16 cellular contexts compared by ENCODE assay signal in the genomic region with DNA sequence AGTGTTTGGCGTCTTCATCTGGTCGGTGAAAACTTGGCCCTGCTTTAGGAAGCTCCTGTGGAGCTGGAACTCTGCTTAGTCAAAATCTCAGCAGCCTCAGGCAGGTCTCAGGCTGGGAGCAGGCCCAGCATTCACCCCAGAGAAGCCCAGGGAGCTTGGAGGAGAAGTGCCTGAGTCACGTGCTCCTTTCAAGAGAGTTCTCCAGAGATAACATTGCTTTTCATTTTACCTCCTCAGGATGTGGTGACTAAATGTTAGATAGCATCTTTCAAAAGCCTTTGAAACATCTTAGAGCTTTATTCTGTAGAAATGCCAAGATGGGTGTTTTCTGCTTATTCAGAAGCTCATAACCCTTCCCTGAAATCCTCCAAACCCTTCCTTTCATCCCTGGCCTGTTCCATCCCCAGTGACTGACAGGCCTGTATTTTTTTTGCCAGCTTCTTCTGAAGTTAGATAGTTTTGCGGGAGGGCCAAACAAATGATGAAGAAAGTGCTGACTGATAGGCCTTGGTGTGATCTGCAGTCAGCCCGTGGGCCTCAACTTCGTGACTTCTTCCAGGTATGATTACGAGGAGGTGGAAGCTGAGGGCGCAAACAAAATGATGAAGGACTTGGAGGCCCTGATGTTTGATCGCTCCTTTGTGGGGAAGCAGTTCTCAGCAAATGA. TPM values are rescaled to one million over a fixed set of nuclear protein-coding genes. Genes with fewer than 3 reads are reported as not detected.
DNase-seq lines count a peak whose midpoint lies in the region; ATAC-seq, FAIRE-seq and TF ChIP-seq lines count a peak whose summit lies in the region.
"Had no signal": no experiment of that assay in that cellular context is flagged by ENCODE, and none has a peak within 500 bp of the region (broad histone marks: within the 10 kb centered on the region; RNA-seq: fewer than 3 reads in every experiment).

No MANE protein-coding gene starts in this region.

- H3K4me3 Mint-ChIP-seq in CD8-positive, alpha-beta memory T cell, result peak overlapping the region in 3 of 7 donors; percentile 29 to 39 (median 29)
- peak overlapping the region; percentile 76 for H3K4me3 Mint-ChIP-seq in T-helper 1 cell treated with Interleukin-12 subunit alpha and Interleukin-12 subunit beta and Interleukin-4 antibody, amounts not matched to agents 30 μg/mL and 1 μg/mL, for 36 hours
- no peak overlapping the region for H3K4me3 Mint-ChIP-seq in activated naive CD8-positive, alpha-beta T cell treated with anti-CD3 and anti-CD28 coated beads, Interleukin-2, amount 50 U/mL, for 24 hours
- peak overlapping the region; percentile 59 to 86 (median 74) for H3K4me3 Mint-ChIP-seq in naive thymus-derived CD4-positive, alpha-beta T cell

- no peaks in the 10 kb centered on the region for H3K9me3 Mint-ChIP-seq in CD8-positive, alpha-beta memory T cell
- no peaks in the 10 kb centered on the region for H3K9me3 Mint-ChIP-seq in T-helper 1 cell treated with Interleukin-12 subunit alpha and Interleukin-12 subunit beta and Interleukin-4 antibody, amounts not matched to agents 30 μg/mL and 1 μg/mL, for 36 hours
- H3K9me3 Mint-ChIP-seq in activated naive CD8-positive, alpha-beta T cell treated with anti-CD3 and anti-CD28 coated beads, Interleukin-2, amount 50 U/mL, for 24 hours, result no peaks in the 10 kb centered on the region
- no peaks in the 10 kb centered on the region for H3K9me3 Mint-ChIP-seq in naive thymus-derived CD4-positive, alpha-beta T cell

- H3K27ac ChIP-seq in CD8-positive, alpha-beta memory T cell (ENCODE audit: low read depth, low read length), result no peak overlapping the region
- peak overlapping the region; percentile 30 for H3K27ac ChIP-seq in naive thymus-derived CD4-positive, alpha-beta T cell (ENCODE audit: low read depth, low read length)
- H3K27ac ChIP-seq in kidney (ENCODE audit: low read depth in 2 of 2, low read length in 2 of 2), result no peak overlapping the region
- H3K27ac ChIP-seq: HL-60, thoracic aorta had no signal

- H3K9me3 ChIP-seq in CD8-positive, alpha-beta memory T cell (ENCODE audit: low read length), result no peaks in the 10 kb centered on the region
- no peaks in the 10 kb centered on the region for H3K9me3 ChIP-seq in naive thymus-derived CD4-positive, alpha-beta T cell (ENCODE audit: control insufficient read depth in 2 of 3, low read length in 3 of 3)
- no peaks in the 10 kb centered on the region for H3K9me3 ChIP-seq in kidney (ENCODE audit: control insufficient read depth in 1 of 2, low read length in 2 of 2)
- H3K9me3 ChIP-seq: thoracic aorta had no signal

- H3K4me1 ChIP-seq in CD8-positive, alpha-beta memory T cell (ENCODE audit: insufficient read depth, low read length), result peaks cover 22% of the 10 kb centered on the region
- H3K4me1 ChIP-seq in naive thymus-derived CD4-positive, alpha-beta T cell (ENCODE audit: control insufficient read depth in 2 of 2, insufficient read depth in 2 of 2, low read length in 2 of 2), result peaks cover 20 to 27% of the 10 kb centered on the region in 2 donors
- H3K4me1 ChIP-seq in kidney (ENCODE audit: control insufficient read depth in 1 of 2, insufficient read depth in 1 of 2, low read depth in 1 of 2, low read length in 2 of 2), result no peaks in the 10 kb centered on the region

- FAIRE-seq in kidney (lab: Jason Lieb, UNC), result no peak
- FAIRE-seq: RCC 7860 had no signal

- peaks cover 10 to 13% (median 11%) of the 10 kb centered on the region in 3 donors for H3K4me1 Mint-ChIP-seq in CD8-positive, alpha-beta memory T cell
- H3K4me1 Mint-ChIP-seq in T-helper 1 cell treated with Interleukin-12 subunit alpha and Interleukin-12 subunit beta and Interleukin-4 antibody, amounts not matched to agents 30 μg/mL and 1 μg/mL, for 36 hours (ENCODE audit: low read depth), result peaks cover 27% of the 10 kb centered on the region
- peaks cover 16% of the 10 kb centered on the region for H3K4me1 Mint-ChIP-seq in activated naive CD8-positive, alpha-beta T cell treated with anti-CD3 and anti-CD28 coated beads, Interleukin-2, amount 50 U/mL, for 24 hours
- peaks cover 18 to 50% (median 35%) of the 10 kb centered on the region in 7 donors for H3K4me1 Mint-ChIP-seq in naive thymus-derived CD4-positive, alpha-beta T cell

- H3K36me3 Mint-ChIP-seq in CD8-positive, alpha-beta memory T cell, result peaks cover 10 to 78% (median 45%) of the 10 kb centered on the region in 3 donors
- peaks cover 47% of the 10 kb centered on the region for H3K36me3 Mint-ChIP-seq in T-helper 1 cell treated with Interleukin-12 subunit alpha and Interleukin-12 subunit beta and Interleukin-4 antibody, amounts not matched to agents 30 μg/mL and 1 μg/mL, for 36 hours (ENCODE audit: low read depth)
- H3K36me3 Mint-ChIP-seq in activated naive CD8-positive, alpha-beta T cell treated with anti-CD3 and anti-CD28 coated beads, Interleukin-2, amount 50 U/mL, for 24 hours (ENCODE audit: low read depth), result peaks cover 50% of the 10 kb centered on the region
- H3K36me3 Mint-ChIP-seq in naive thymus-derived CD4-positive, alpha-beta T cell, result peaks cover 7 to 56% (median 22%) of the 10 kb centered on the region in 5 donors

- H3K27me3 Mint-ChIP-seq in CD8-positive, alpha-beta memory T cell, result no peaks in the 10 kb centered on the region
- H3K27me3 Mint-ChIP-seq in T-helper 1 cell treated with Interleukin-12 subunit alpha and Interleukin-12 subunit beta and Interleukin-4 antibody, amounts not matched to agents 30 μg/mL and 1 μg/mL, for 36 hours (ENCODE audit: low read depth), result no peaks in the 10 kb centered on the region
- H3K27me3 Mint-ChIP-seq in activated naive CD8-positive, alpha-beta T cell treated with anti-CD3 and anti-CD28 coated beads, Interleukin-2, amount 50 U/mL, for 24 hours, result no peaks in the 10 kb centered on the region
- no peaks in the 10 kb centered on the region for H3K27me3 Mint-ChIP-seq in naive thymus-derived CD4-positive, alpha-beta T cell

- POLR2A ChIA-PET in CD8-positive, alpha-beta memory T cell (lab: Charles Lee), result no interaction called here
- POLR2A ChIA-PET in naive thymus-derived CD4-positive, alpha-beta T cell (lab: Charles Lee), result interaction anchor here (0.8 to 1.8 kb wide), 7 partner anchors 8 to 593 kb away, joined by 3 to 7 read pairs (median 4); a partner anchor contains a TSS

- H3K4me3 ChIP-seq in CD8-positive, alpha-beta memory T cell (ENCODE audit: low read length), result no peak overlapping the region
- peak overlapping the region; percentile 1 for H3K4me3 ChIP-seq in naive thymus-derived CD4-positive, alpha-beta T cell (ENCODE audit: low read length)
- no peak overlapping the region for H3K4me3 ChIP-seq in kidney (ENCODE audit: low read length in 2 of 2)
- H3K4me3 ChIP-seq: thoracic aorta had no signal

- peak; percentile 57 for ATAC-seq in activated naive CD8-positive, alpha-beta T cell treated with anti-CD3 and anti-CD28 coated beads, Interleukin-2, amount 50 U/mL, for 24 hours
- ATAC-seq in naive thymus-derived CD4-positive, alpha-beta T cell, result peak; percentile 93

- intact Hi-C loops in naive thymus-derived CD4-positive, alpha-beta T cell (cut with micrococcal nuclease), result loop anchor here (1.0 to 10.0 kb wide), 8 partner anchors 14 to 1174 kb away; a partner anchor contains a TSS
- intact Hi-C loops in kidney (cut with DNase I), result no loop called here

- no peaks in the 10 kb centered on the region for H3K27me3 ChIP-seq in CD8-positive, alpha-beta memory T cell (ENCODE audit: insufficient read depth, low read length, poor library complexity, severe bottlenecking)
- H3K27me3 ChIP-seq in naive thymus-derived CD4-positive, alpha-beta T cell (ENCODE audit: control insufficient read depth in 2 of 2, insufficient read depth in 2 of 2, low read length in 2 of 2), result no peaks in the 10 kb centered on the region

- no peak overlapping the region for H3K9ac ChIP-seq in kidney (ENCODE audit: low read length in 2 of 2)

- no peak for TF ChIP-seq CTCF in kidney (IDR thresholded peaks at IDR 0.05; ENCODE audit: borderline replicate concordance, extremely low read depth, insufficient read depth)

- H3K27ac Mint-ChIP-seq in CD8-positive, alpha-beta memory T cell, result peak overlapping the region in 7 of 8 donors; percentile 17 to 91 (median 64)
- H3K27ac Mint-ChIP-seq in T-helper 1 cell treated with Interleukin-12 subunit alpha and Interleukin-12 subunit beta and Interleukin-4 antibody, amounts not matched to agents 30 μg/mL and 1 μg/mL, for 36 hours, result peak overlapping the region; percentile 97
- H3K27ac Mint-ChIP-seq in activated naive CD8-positive, alpha-beta T cell treated with anti-CD3 and anti-CD28 coated beads, Interleukin-2, amount 50 U/mL, for 24 hours, result peak overlapping the region; percentile 70
- peak overlapping the region; percentile 78 to 97 (median 94) for H3K27ac Mint-ChIP-seq in naive thymus-derived CD4-positive, alpha-beta T cell

- H3K36me3 ChIP-seq in CD8-positive, alpha-beta memory T cell (ENCODE audit: insufficient read depth, low read length), result peaks cover 4% of the 10 kb centered on the region
- peaks cover 0 to 13% (median 0%) of the 10 kb centered on the region in 3 experiments for H3K36me3 ChIP-seq in naive thymus-derived CD4-positive, alpha-beta T cell (ENCODE audit: control insufficient read depth in 2 of 3, insufficient read depth in 3 of 3, low read length in 3 of 3)
- H3K36me3 ChIP-seq in kidney (ENCODE audit: control insufficient read depth in 1 of 2, insufficient read depth in 2 of 2, low read length in 2 of 2), result peaks cover 12 to 25% of the 10 kb centered on the region in 2 donors

- CTCF ChIA-PET in CD8-positive, alpha-beta memory T cell (lab: Charles Lee), result no interaction called here
- CTCF ChIA-PET in naive thymus-derived CD4-positive, alpha-beta T cell (lab: Charles Lee), result interaction anchor here (0.6 to 1.7 kb wide), 3 partner anchors 34 to 53 kb away, joined by 4 to 8 read pairs (median 6); no protein-coding TSS in a partner anchor

- peak in 3 of 5 donors; percentile 5 to 49 (median 9) for DNase-seq in CD8-positive, alpha-beta memory T cell
- no peak for DNase-seq in activated naive CD8-positive, alpha-beta T cell treated with anti-CD3 and anti-CD28 coated beads, Interleukin-2, amount 50 U/mL, for 24 hours
- peak in 8 of 9 donors; percentile 31 to 74 (median 60) for DNase-seq in naive thymus-derived CD4-positive, alpha-beta T cell
- no peak for DNase-seq in NCI-H774 (lab: John Stamatoyannopoulos, UW)
- DNase-seq in kidney, result no peak
- DNase-seq in iPS-NIHi7 (ENCODE audit: extremely low spot score), result no peak
- DNase-seq in kidney glomerular epithelial cell (lab: John Stamatoyannopoulos, UW), result no peak
- DNase-seq: activated CD8-positive, alpha-beta memory T cell treated with anti-CD3 and anti-CD28 coated beads, Interleukin-2, amount 50 U/mL, for 48 hours; COR-L47; H7; mesendoderm; NCI-H1436 had no signal

RNA-seq across cellular contexts. Expression of a gene that starts 58.0 kb away (rescaled TPM):
- total RNA-seq in CD8-positive, alpha-beta memory T cell, result 10 to 100 TPM; 28.3 to 29.0 TPM
- polyA plus RNA-seq in CD8-positive, alpha-beta memory T cell, result 35.1 TPM
- total RNA-seq in naive thymus-derived CD4-positive, alpha-beta T cell, result 10 to 100 TPM; 11.9 to 57.2 (median 16.1) TPM
- polyA plus RNA-seq in naive thymus-derived CD4-positive, alpha-beta T cell, result 10 to 100 TPM; 26.9 to 31.9 TPM
- 40.3 TPM for total RNA-seq in kidney
- polyA plus RNA-seq in kidney (ENCODE audit: insufficient read depth, low read depth, low replicate concordance), result 59.3 TPM

Comparison
In these comparisons a context has a peak if more than half of its experiments do, and no peak if none do; other contexts are left out.
1. DNase-seq: peak in CD8-positive, alpha-beta memory T cell (3 of 5) and naive thymus-derived CD4-positive, alpha-beta T cell (8 of 9); none in activated naive CD8-positive, alpha-beta T cell treated with anti-CD3 and anti-CD28 coated beads, Interleukin-2, amount 50 U/mL, for 24 hours (single experiment), NCI-H774 (single experiment), kidney (single experiment), iPS-NIHi7 (single experiment) and kidney glomerular epithelial cell (single experiment).
2. Peak in every context shown above with its lines, with median percentiles within 50 percentile points of each other: H3K27ac Mint-ChIP-seq.